In genomic region chr18:8611916-8612576, GRCh38 we compare ENCODE assay signal across 14 cellular contexts. TPM values are rescaled to one million over a fixed set of nuclear protein-coding genes. Genes with fewer than 3 reads are reported as not detected.
A peak's percentile ranks its signal among the peaks of the same experiment; 100 is the strongest.
DNase-seq lines count a peak whose midpoint lies in the region; ATAC-seq and TF ChIP-seq lines count a peak whose summit lies in the region.
"Had no signal": no experiment of that assay in that cellular context is flagged by ENCODE, and none has a peak within 500 bp of the region (broad histone marks: within the 10 kb centered on the region; RNA-seq: fewer than 3 reads in every experiment).

No MANE protein-coding gene starts in this region.

- no peak for TF ChIP-seq POLR2A in suprapubic skin (IDR thresholded peaks at IDR 0.05)

- no peak overlapping the region for H2AFZ ChIP-seq in PC-9

- 84% methylated on average over 17 of the region's 17 CpGs for WGBS in suprapubic skin

- H3K27me3 ChIP-seq in PC-9 (ENCODE audit: insufficient read depth, low read depth) (no peaks in the 10 kb centered on the region), foreskin keratinocyte (no peaks in the 10 kb centered on the region), suprapubic skin (no peaks in the 10 kb centered on the region)
- H3K27me3 ChIP-seq: ascending aorta, MG63 had no signal

- no peaks in the 10 kb centered on the region for H3K9me2 ChIP-seq in PC-9 (ENCODE audit: insufficient read depth)

- TF ChIP-seq CTCF in PC-9 (conservative IDR thresholded peaks at IDR 0.05) (no peak), foreskin keratinocyte (conservative IDR thresholded peaks at IDR 0.05) (no peak), suprapubic skin (IDR thresholded peaks at IDR 0.05) (no peak)

- intact Hi-C loops in PC-9 (cut with micrococcal nuclease; ENCODE audit: unreplicated experiment) = loop anchor here (1.0 to 5.0 kb wide), 3 partner anchors 95 to 525 kb away; partner anchors contain the start of genes ANKRD12, MTCL1 and NDUFV2

- no peak overlapping the region for H3K27ac Mint-ChIP-seq in activated T-cell treated with anti-CD3 and anti-CD28 coated beads, Interleukin-2, amount 50 U/mL, for 24 hours

- H3K27me3 Mint-ChIP-seq in activated T-cell treated with anti-CD3 and anti-CD28 coated beads, Interleukin-2, amount 50 U/mL, for 24 hours = no peaks in the 10 kb centered on the region

- POLR2A ChIA-PET in PC-9 (lab: Charles Lee; ENCODE audit: unreplicated experiment) = interaction anchor here (0.6 to 0.7 kb wide), 3 partner anchors 26 to 1923 kb away, joined by 3 to 5 read pairs (median 3); no protein-coding TSS in a partner anchor

- peaks cover 16% of the 10 kb centered on the region for H3F3A ChIP-seq in PC-9 (ENCODE audit: insufficient read depth, low read depth)

- no TSS peak for BruUV-seq in PC-9 (replicated peaks; lab: Mats Ljungman, UMichigan)

- no peak for TF ChIP-seq EP300 in suprapubic skin (IDR thresholded peaks at IDR 0.05)

- peak overlapping the region; percentile 79 for H3K27ac ChIP-seq in PC-9
- H3K27ac ChIP-seq in foreskin keratinocyte = peak overlapping the region; percentile 69
- H3K27ac ChIP-seq in suprapubic skin = peak overlapping the region; percentile 43
- H3K27ac ChIP-seq: ascending aorta had no signal

- H3K4me3 ChIP-seq in PC-9 (peak overlapping the region; percentile 98; the same call in 1 of the 2 replicates), suprapubic skin (peak overlapping the region; percentile 74)
- H3K4me3 ChIP-seq: lung had no signal

- H3K4me2 ChIP-seq in PC-9 = peak overlapping the region; percentile 86

- H3K9me3 Mint-ChIP-seq in activated T-cell treated with anti-CD3 and anti-CD28 coated beads, Interleukin-2, amount 50 U/mL, for 24 hours = no peaks in the 10 kb centered on the region

- H3K4me3 Mint-ChIP-seq in activated T-cell treated with anti-CD3 and anti-CD28 coated beads, Interleukin-2, amount 50 U/mL, for 24 hours = peak overlapping the region; percentile 84

- H3K4me1 ChIP-seq in PC-9 (replicated peaks; ENCODE audit: insufficient read depth) = peaks cover 66% of the 10 kb centered on the region
- peaks cover 33% of the 10 kb centered on the region for H3K4me1 ChIP-seq in foreskin keratinocyte
- H3K4me1 ChIP-seq in suprapubic skin = peaks cover 80% of the 10 kb centered on the region

- H3K36me3 Mint-ChIP-seq in activated T-cell treated with anti-CD3 and anti-CD28 coated beads, Interleukin-2, amount 50 U/mL, for 24 hours (ENCODE audit: low read depth) = peaks cover 62% of the 10 kb centered on the region

- ATAC-seq in foreskin keratinocyte = peak; percentile 22
- ATAC-seq in HG03025 (IDR thresholded peaks at IDR 0.05; ENCODE audit: low FRiP score, unreplicated experiment) = no peak

- DNase-seq in activated T-cell treated with anti-CD3 and anti-CD28 coated beads, Interleukin-2, amount 50 U/mL, for 24 hours = no peak
- no peak for DNase-seq in activated T-cell treated with anti-CD3 and anti-CD28 coated beads, Interleukin-2, amount 50 U/mL, for 1 hour
- DNase-seq in PC-9 (peak; percentile 76 to 93), foreskin keratinocyte (peak; percentile 49 to 76), suprapubic skin (ENCODE audit: low spot score in 2 of 2) (no peak), T-helper 9 cell (no peak)
- DNase-seq in stimulated activated CD4-positive, alpha-beta T cell treated with anti-CD3 and anti-CD28 coated beads, Interleukin-12 subunit alpha, Interleukin-12 subunit beta, amount 100 ng/mL, for 4 hours = no peak
- DNase-seq: activated CD4-positive, CD25-positive, alpha-beta regulatory T cell treated with anti-CD3 and anti-CD28 coated beads, Interleukin-2, amount 50 U/mL, for 72 hours; C1 segment of cervical spinal cord; MG63; stimulated activated naive CD4-positive, alpha-beta T cell had no signal

- H4K20me1 ChIP-seq in PC-9 (ENCODE audit: insufficient read depth) = peaks cover 9% of the 10 kb centered on the region; the same call in 1 of the 2 replicates

- H3K9me3 ChIP-seq in PC-9 (ENCODE audit: insufficient read depth, low read depth) = no peaks in the 10 kb centered on the region
- no peaks in the 10 kb centered on the region for H3K9me3 ChIP-seq in suprapubic skin
- H3K9me3 ChIP-seq: ascending aorta, MG63 had no signal

- H3K79me2 ChIP-seq in PC-9 (ENCODE audit: low read depth) = peaks cover 72% of the 10 kb centered on the region

- CTCF ChIA-PET in PC-9 (lab: Charles Lee) = interaction anchor here (0.6 kb wide), 1 partner anchor 1510 kb away, joined by 5 read pairs; no protein-coding TSS in a partner anchor

- H3K4me1 Mint-ChIP-seq in activated T-cell treated with anti-CD3 and anti-CD28 coated beads, Interleukin-2, amount 50 U/mL, for 24 hours (ENCODE audit: low read depth) = peaks cover 74% of the 10 kb centered on the region

- H3K36me3 ChIP-seq in PC-9 (ENCODE audit: low read depth) = no peaks in the 10 kb centered on the region
- no peaks in the 10 kb centered on the region for H3K36me3 ChIP-seq in suprapubic skin
- H3K36me3 ChIP-seq: ascending aorta had no signal

RNA-seq across cellular contexts. Expression of gene RAB12, which starts 2.8 kb away (rescaled TPM):
- total RNA-seq in PC-9 (2021) (60.1 and 79.4 TPM in 2 replicates), foreskin keratinocyte (43.5 and 45.4 TPM in 2 replicates), suprapubic skin (10 to 100 TPM; 48.1 to 64.4 (median 48.7) TPM)
- polyA plus RNA-seq in foreskin keratinocyte = 21.0 and 27.2 TPM in 2 replicates

Comparison
In these comparisons a context has a peak if more than half of its experiments do, and no peak if none do; other contexts are left out.
1. DNase-seq: peak in PC-9 (2 of 2) and foreskin keratinocyte (2 of 2); none in activated T-cell treated with anti-CD3 and anti-CD28 coated beads, Interleukin-2, amount 50 U/mL, for 24 hours (single experiment), activated T-cell treated with anti-CD3 and anti-CD28 coated beads, Interleukin-2, amount 50 U/mL, for 1 hour (single experiment), suprapubic skin (0 of 2), T-helper 9 cell (single experiment) and stimulated activated CD4-positive, alpha-beta T cell treated with anti-CD3 and anti-CD28 coated beads, Interleukin-12 subunit alpha, Interleukin-12 subunit beta, amount 100 ng/mL, for 4 hours (single experiment).
2. Peak in every context shown above with its lines, with median percentiles within 50 percentile points of each other: H3K27ac ChIP-seq.